8 cellular contexts compared by ENCODE assay signal in genomic region chr12:11651377-11651776, GRCh38. TPM values are rescaled to one million over a fixed set of nuclear protein-coding genes. Genes with fewer than 3 reads are reported as not detected.
DNase-seq lines count a peak whose midpoint lies in the region; ATAC-seq, FAIRE-seq and TF ChIP-seq lines count a peak whose summit lies in the region.

No MANE protein-coding gene starts in this region.

- no peaks in the 10 kb centered on the region for H3K9me3 Mint-ChIP-seq in stimulated activated naive CD8-positive, alpha-beta T cell treated with anti-CD3 and anti-CD28 coated beads, Interleukin-15, Interleukin-2, amounts not matched to agents 100 ng/mL and 50 ng/mL, for 24 hours

- H3K9me3 ChIP-seq in mucosa of stomach (ENCODE audit: control insufficient read depth, low read length) = no peaks in the 10 kb centered on the region

- no peak for FAIRE-seq in frontal cortex (lab: Jason Lieb, UNC)

- peak overlapping the region; percentile 94 for H3K9ac ChIP-seq in mucosa of stomach (ENCODE audit: low read length)

- no peak for DNase-seq in stimulated activated naive CD8-positive, alpha-beta T cell treated with anti-CD3 and anti-CD28 coated beads, Interleukin-15, Interleukin-2, amounts not matched to agents 100 U/mL and 50 U/mL, for 24 hours
- DNase-seq in cardiac fibroblast (ENCODE audit: low read depth in 2 of 2) = peak in 1 of 2 donors; percentile 7
- no peak for DNase-seq in GM19238 (ENCODE audit: insufficient read length, low spot score)
- no peak for DNase-seq in NCI-H2227 treated with DMSO at 0.1 percent for 48 hours (lab: John Stamatoyannopoulos, UW)
- no peak for DNase-seq in frontal cortex (ENCODE audit: low spot score in 2 of 2)

- H3K4me3 ChIP-seq in cardiac fibroblast (replicated peaks in 1 of 2; ENCODE audit: low read depth in 2 of 2, low read length in 2 of 2) (peak overlapping the region; percentile 87 to 89), mucosa of stomach (ENCODE audit: low read length) (peak overlapping the region; percentile 48)

- H3K27me3 Mint-ChIP-seq in stimulated activated naive CD8-positive, alpha-beta T cell treated with anti-CD3 and anti-CD28 coated beads, Interleukin-15, Interleukin-2, amounts not matched to agents 100 ng/mL and 50 ng/mL, for 24 hours = peaks cover 6% of the 10 kb centered on the region

- H3K4me1 ChIP-seq in mucosa of stomach (ENCODE audit: control insufficient read depth, insufficient read depth, low read length) = peaks cover 32% of the 10 kb centered on the region

- no peak for ATAC-seq in stimulated activated naive CD8-positive, alpha-beta T cell treated with anti-CD3 and anti-CD28 coated beads, Interleukin-15, Interleukin-2, amounts not matched to agents 100 U/mL and 50 U/mL, for 24 hours
- no peak for ATAC-seq in GM18873 (IDR thresholded peaks at IDR 0.05; ENCODE audit: low FRiP score, unreplicated experiment)

- no peaks in the 10 kb centered on the region for H3K36me3 Mint-ChIP-seq in stimulated activated naive CD8-positive, alpha-beta T cell treated with anti-CD3 and anti-CD28 coated beads, Interleukin-15, Interleukin-2, amounts not matched to agents 100 ng/mL and 50 ng/mL, for 24 hours (ENCODE audit: low read depth)

- no peaks in the 10 kb centered on the region for H3K36me3 ChIP-seq in mucosa of stomach (ENCODE audit: control insufficient read depth, insufficient read depth, low read length)

- peaks cover 58% of the 10 kb centered on the region for H3K4me1 Mint-ChIP-seq in stimulated activated naive CD8-positive, alpha-beta T cell treated with anti-CD3 and anti-CD28 coated beads, Interleukin-15, Interleukin-2, amounts not matched to agents 100 ng/mL and 50 ng/mL, for 24 hours (ENCODE audit: low read depth)

- peak overlapping the region; percentile 86 for H3K4me3 Mint-ChIP-seq in stimulated activated naive CD8-positive, alpha-beta T cell treated with anti-CD3 and anti-CD28 coated beads, Interleukin-15, Interleukin-2, amounts not matched to agents 100 ng/mL and 50 ng/mL, for 24 hours

- TF ChIP-seq CTCF in cardiac fibroblast (IDR thresholded peaks at IDR 0.05; ENCODE audit: low read depth, low read length) = no peak

- H3K27ac Mint-ChIP-seq in stimulated activated naive CD8-positive, alpha-beta T cell treated with anti-CD3 and anti-CD28 coated beads, Interleukin-15, Interleukin-2, amounts not matched to agents 100 ng/mL and 50 ng/mL, for 24 hours = peak overlapping the region; percentile 95

- H3K27me3 ChIP-seq in mucosa of stomach (ENCODE audit: control insufficient read depth, insufficient read depth, low read length) = no peaks in the 10 kb centered on the region

RNA-seq across cellular contexts. Expression of gene ETV6, which starts 1.9 kb away (rescaled TPM):
- 2.9 TPM for total RNA-seq in frontal cortex
